Comparison of ENCODE assay signal across 22 cellular contexts in the genomic region with DNA sequence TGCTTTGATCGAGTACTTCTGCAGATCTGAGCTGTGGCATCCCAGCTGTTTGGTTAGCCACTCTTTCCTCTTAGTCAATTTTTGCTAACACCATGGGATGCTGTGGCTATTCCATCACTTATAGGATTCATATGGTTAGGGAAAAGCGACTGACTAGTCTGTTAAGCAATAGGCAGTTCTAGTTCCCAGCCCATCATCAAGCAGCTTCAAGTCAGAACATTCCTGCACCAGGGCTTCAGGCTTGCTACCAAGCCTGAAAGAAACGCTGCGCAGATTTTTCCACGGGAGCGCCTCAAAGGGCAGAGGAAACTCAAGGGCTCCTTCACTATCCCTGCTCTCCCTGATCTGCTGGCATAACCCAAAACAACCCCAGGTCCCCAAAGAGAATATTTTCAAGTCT.
"Had no signal": no experiment of that assay in that cellular context is flagged by ENCODE, and none has a peak within 500 bp of the region (broad histone marks: within the 10 kb centered on the region; RNA-seq: fewer than 3 reads in every experiment).

No MANE protein-coding gene starts in this region.

- H3K9me3 ChIP-seq: colonic mucosa, esophagus squamous epithelium, left ventricle myocardium inferior, mucosa of descending colon, neutrophil, psoas muscle, right lobe of liver, spleen had no signal

- H3K4me2 ChIP-seq: hepatocyte had no signal

- H3K27ac ChIP-seq: colonic mucosa, esophagus squamous epithelium, foreskin keratinocyte, left ventricle myocardium inferior, neutrophil, psoas muscle, right lobe of liver, spleen had no signal

- H2AFZ ChIP-seq: hepatocyte had no signal

- H3K27me3 ChIP-seq: colonic mucosa, esophagus squamous epithelium, foreskin keratinocyte, hepatocyte, neutrophil, right lobe of liver, spleen had no signal

- H3K4me3 ChIP-seq: colonic mucosa, esophagus squamous epithelium, hepatocyte, left ventricle myocardium inferior, mucosa of descending colon, psoas muscle, right lobe of liver, spleen had no signal

- DNase-seq: colonic mucosa; dermis blood vessel endothelial cell; esophagus squamous epithelium; foreskin keratinocyte; kidney; left cardiac atrium; left ventricle myocardium inferior; mucosa of descending colon; naive thymus-derived CD8-positive, alpha-beta T cell; psoas muscle; retina; right lobe of liver; spleen; stimulated activated CD4-positive, alpha-beta T cell treated with anti-CD3 and anti-CD28 coated beads, Interleukin-15, amount 100 ng/mL, for 24 hours; stimulated activated CD4-positive, alpha-beta T cell treated with anti-CD3 and anti-CD28 coated beads, Interleukin-2, amount 100 ng/mL, for 24 hours; stimulated activated CD4-positive, alpha-beta T cell treated with anti-CD3 and anti-CD28 coated beads, Interleukin-4, amount 100 ng/mL, for 4 hours; stimulated activated naive B cell treated with anti-CD40 and anti-IgM and Interleukin-4, amounts not matched to agents 10 μg/mL and 1 μg/mL and 100 μg/mL, for 72 hours; stimulated activated naive CD8-positive, alpha-beta T cell treated with anti-CD3 and anti-CD28 coated beads, Interleukin-15, amount 100 ng/mL, for 72 hours; substantia nigra; trophoblast cell had no signal

- H3K4me1 ChIP-seq: colonic mucosa, foreskin keratinocyte, psoas muscle, spleen had no signal

- H3K36me3 ChIP-seq: colonic mucosa, esophagus squamous epithelium, left ventricle myocardium inferior, right lobe of liver, spleen had no signal

- ATAC-seq: foreskin keratinocyte; left cardiac atrium; mucosa of descending colon; naive thymus-derived CD8-positive, alpha-beta T cell; psoas muscle; right lobe of liver; stimulated activated naive B cell treated with anti-CD40 and anti-IgM and Interleukin-4, amounts not matched to agents 10 μg/mL and 1 μg/mL and 100 μg/mL, for 72 hours; stimulated activated naive CD8-positive, alpha-beta T cell treated with anti-CD3 and anti-CD28 coated beads, Interleukin-15, amount 100 ng/mL, for 72 hours had no signal
